Comparison of ENCODE assay signal across 34 cellular contexts in genomic region chr9:116468369-116468768, GRCh38.
"Had no signal": no experiment of that assay in that cellular context is flagged by ENCODE, and none has a peak within 500 bp of the region (broad histone marks: within the 10 kb centered on the region; RNA-seq: fewer than 3 reads in every experiment).

No MANE protein-coding gene starts in this region.

- H3K9me3 Mint-ChIP-seq: activated CD4-positive, alpha-beta T cell treated with anti-CD3 and anti-CD28 coated beads, Interleukin-2, amount 10 ng/mL, durations not matched to agents 7 days and 5 days; activated naive CD4-positive, alpha-beta T cell treated with anti-CD3 and anti-CD28 coated beads for 36 hours; activated naive CD4-positive, alpha-beta T cell treated with anti-CD3 and anti-CD28 coated beads, Interleukin-2, amount 50 U/mL, for 72 hours; activated T-cell treated with anti-CD3 and anti-CD28 coated beads, Interleukin-2, amount 50 U/mL, for 4 hours; activated T-helper 1 cell treated with anti-CD3 and anti-CD28 coated beads, Interleukin-12 subunit alpha, Interleukin-12 subunit beta, Interleukin-2, Interleukin-4 antibody, amounts not matched to agents 30 ng/mL and 10 ng/mL and 1 ng/mL, durations not matched to agents 14 hours and 24 hours and 36 hours; brain; T-helper 1 cell treated with Interleukin-12 subunit alpha and Interleukin-12 subunit beta and Interleukin-4 antibody, amounts not matched to agents 30 μg/mL and 1 μg/mL, for 36 hours; T-helper 2 cell treated with Interferon-gamma antibody and Interleukin-4, amounts not matched to agents 5 μg/mL and 100 μg/mL, for 36 hours had no signal

- H3K27ac Mint-ChIP-seq: activated CD4-positive, alpha-beta T cell treated with anti-CD3 and anti-CD28 coated beads for 36 hours; activated CD4-positive, alpha-beta T cell treated with anti-CD3 and anti-CD28 coated beads, Interleukin-2, amount 10 ng/mL, durations not matched to agents 7 days and 5 days; activated naive CD4-positive, alpha-beta T cell treated with anti-CD3 and anti-CD28 coated beads for 36 hours; activated T-helper 1 cell treated with anti-CD3 and anti-CD28 coated beads, Interleukin-12 subunit alpha, Interleukin-12 subunit beta, Interleukin-2, Interleukin-4 antibody, amounts not matched to agents 30 ng/mL and 10 ng/mL and 1 ng/mL, durations not matched to agents 14 hours and 24 hours and 36 hours; brain; T-helper 1 cell treated with Interleukin-12 subunit alpha and Interleukin-12 subunit beta and Interleukin-4 antibody, amounts not matched to agents 30 μg/mL and 1 μg/mL, for 36 hours; T-helper 2 cell treated with Interferon-gamma antibody and Interleukin-4, amounts not matched to agents 5 μg/mL and 100 μg/mL, for 36 hours; WTC11 had no signal

- H3K4me3 Mint-ChIP-seq: activated CD4-positive, alpha-beta T cell treated with anti-CD3 and anti-CD28 coated beads for 36 hours; activated CD4-positive, alpha-beta T cell treated with anti-CD3 and anti-CD28 coated beads, Interleukin-2, amount 10 ng/mL, durations not matched to agents 7 days and 5 days; activated naive CD4-positive, alpha-beta T cell treated with anti-CD3 and anti-CD28 coated beads for 36 hours; activated T-cell treated with anti-CD3 and anti-CD28 coated beads, Interleukin-2, amount 50 U/mL, for 4 hours; activated T-helper 1 cell treated with anti-CD3 and anti-CD28 coated beads, Interleukin-12 subunit alpha, Interleukin-12 subunit beta, Interleukin-2, Interleukin-4 antibody, amounts not matched to agents 30 ng/mL and 10 ng/mL and 1 ng/mL, durations not matched to agents 14 hours and 24 hours and 36 hours; brain; T-helper 1 cell treated with Interleukin-12 subunit alpha and Interleukin-12 subunit beta and Interleukin-4 antibody, amounts not matched to agents 30 μg/mL and 1 μg/mL, for 36 hours; T-helper 2 cell treated with Interferon-gamma antibody and Interleukin-4, amounts not matched to agents 5 μg/mL and 100 μg/mL, for 36 hours; WTC11 had no signal

- H3K4me2 ChIP-seq: SK-N-SH had no signal

- ATAC-seq: activated CD4-positive, CD25-positive, alpha-beta regulatory T cell treated with anti-CD3 and anti-CD28 coated beads, Interleukin-2, amount 50 U/mL, for 24 hours; activated naive CD4-positive, alpha-beta T cell treated with anti-CD3 and anti-CD28 coated beads, Interleukin-2, amount 50 U/mL, for 72 hours; activated T-cell treated with anti-CD3 and anti-CD28 coated beads, Interleukin-2, amount 50 U/mL, for 4 hours; Panc1; WTC11 had no signal

- H3K27me3 Mint-ChIP-seq: activated CD4-positive, alpha-beta T cell treated with anti-CD3 and anti-CD28 coated beads for 36 hours; activated CD4-positive, alpha-beta T cell treated with anti-CD3 and anti-CD28 coated beads, Interleukin-2, amount 10 ng/mL, durations not matched to agents 7 days and 5 days had no signal

- H3K36me3 ChIP-seq: adrenal gland, SJCRH30 had no signal

- FAIRE-seq: bronchial epithelial cell, TTC549 had no signal

- H3K4me1 ChIP-seq: adrenal gland had no signal

- H3K27me3 ChIP-seq: adrenal gland, SJCRH30 had no signal

- H3K4me3 ChIP-seq: adrenal gland, SJCRH30 had no signal

- H3K36me3 Mint-ChIP-seq: activated naive CD4-positive, alpha-beta T cell treated with anti-CD3 and anti-CD28 coated beads, Interleukin-2, amount 50 U/mL, for 72 hours; brain had no signal

- H3K4me1 Mint-ChIP-seq: activated CD4-positive, alpha-beta T cell treated with anti-CD3 and anti-CD28 coated beads for 36 hours had no signal

- H3K9me3 ChIP-seq: adrenal gland, SJCRH30, SK-N-SH had no signal

- DNase-seq: activated CD4-positive, alpha-beta T cell treated with anti-CD3 and anti-CD28 coated beads for 36 hours; activated CD4-positive, alpha-beta T cell treated with anti-CD3 and anti-CD28 coated beads, Interleukin-2, amount 10 ng/mL, durations not matched to agents 7 days and 5 days; activated CD4-positive, alpha-beta T cell treated with anti-CD3 and anti-CD28 coated beads, Interleukin-2, amount 50 U/mL, for 48 hours; activated CD8-positive, alpha-beta memory T cell treated with anti-CD3 and anti-CD28 coated beads, Interleukin-2, amount 50 U/mL, for 4 hours; activated gamma-delta T cell treated with Interleukin-2 at 50 U/mL for 16 hours; activated naive CD4-positive, alpha-beta T cell treated with anti-CD3 and anti-CD28 coated beads for 36 hours; activated T-cell treated with anti-CD3 and anti-CD28 coated beads for 4 hours; activated T-cell treated with anti-CD3 and anti-CD28 coated beads, Interleukin-2, amount 50 U/mL, for 4 hours; adrenal gland; caudate nucleus; cerebellar nuclear complex; NCI-H1105; NCI-H1417 treated with DMSO at 0.1 percent for 48 hours; NCI-H187 treated with DMSO at 0.1 percent for 48 hours; NCI-H2081; NCI-H2171 treated with DMSO at 0.1 percent for 48 hours; NCI-H2227 treated with DMSO at 0.1 percent for 48 hours; NCI-H446; NCI-H510A treated with DMSO at 0.1 percent for 48 hours; NCI-H526 treated with DMSO at 0.1 percent for 48 hours; NCI-H774; SHP77; SJCRH30; SK-N-SH had no signal

- H3K9ac ChIP-seq: SK-N-SH had no signal

- H3K27ac ChIP-seq: adrenal gland, SJCRH30 had no signal
